ENCODE assay signal across 8 cellular contexts in the genomic region with DNA sequence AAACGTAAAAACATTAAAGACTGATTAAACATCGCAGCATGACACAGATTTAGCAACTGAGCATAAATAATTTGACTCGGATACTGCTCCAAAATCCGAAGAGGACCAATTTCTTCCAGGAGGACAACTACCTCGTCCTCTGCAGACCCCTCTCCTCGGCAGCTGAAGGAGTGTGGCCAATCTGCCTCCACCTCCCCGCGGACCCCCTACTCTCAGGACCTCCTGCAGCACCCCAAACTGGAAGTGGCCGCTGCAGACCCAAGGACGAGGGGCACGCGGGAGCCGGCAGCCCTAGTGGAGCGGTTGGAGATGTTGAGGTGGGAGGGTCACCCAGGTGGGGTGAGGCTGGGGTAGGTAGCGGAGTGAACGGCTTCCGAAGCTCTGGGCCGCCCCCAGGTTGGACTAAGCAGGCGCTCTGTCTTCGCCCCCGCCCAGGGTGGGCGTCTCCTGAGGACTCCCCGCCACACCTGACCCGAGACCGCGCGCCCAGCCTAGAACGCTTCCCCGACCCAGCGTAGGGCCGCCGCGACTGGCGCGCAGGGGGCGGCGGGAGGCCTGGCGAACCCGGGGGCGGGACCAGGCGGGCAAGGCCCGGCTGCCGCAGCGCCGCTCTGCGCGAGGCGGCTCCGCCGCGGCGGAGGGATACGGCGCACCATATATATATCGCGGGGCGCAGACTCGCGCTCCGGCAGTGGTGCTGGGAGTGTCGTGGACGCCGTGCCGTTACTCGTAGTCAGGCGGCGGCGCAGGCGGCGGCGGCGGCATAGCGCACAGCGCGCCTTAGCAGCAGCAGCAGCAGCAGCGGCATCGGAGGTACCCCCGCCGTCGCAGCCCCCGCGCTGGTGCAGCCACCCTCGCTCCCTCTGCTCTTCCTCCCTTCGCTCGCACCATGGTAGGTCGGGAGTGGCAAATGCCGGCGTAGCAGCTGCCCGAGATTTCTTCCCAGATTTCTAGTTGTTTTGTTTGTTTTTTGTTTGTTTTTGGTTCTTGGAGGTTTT. TPM values are rescaled to one million over a fixed set of nuclear protein-coding genes. Genes with fewer than 3 reads are reported as not detected.
DNase-seq lines count a peak whose midpoint lies in the region; ATAC-seq and TF ChIP-seq lines count a peak whose summit lies in the region.

A gene (plus strand): TSS at position 688 of the 998 bp plus-strand sequence. CDS start 202 bp downstream, at position 890.

- intact Hi-C loops in left colon (cut with DNase I, micrococcal nuclease), result no loop called here

- peak; percentile 97 for DNase-seq in AG10803 (ENCODE audit: low read depth)
- peak; percentile 87 for DNase-seq in NCI-H510A (lab: John Stamatoyannopoulos, UW)
- DNase-seq in activated CD4-positive, alpha-beta T cell treated with anti-CD3 and anti-CD28 coated beads for 4 hours, result peak; percentile 95 to 96
- DNase-seq in left colon, result peak; percentile 92 to 96
- peak; percentile 95 to 98 for DNase-seq in stimulated activated CD4-positive, alpha-beta T cell treated with anti-CD3 and anti-CD28 coated beads, Interleukin-1b, Interleukin-23, amount 100 ng/mL, for 4 hours (ENCODE audit: low read depth in 2 of 2)

- TF ChIP-seq CTCF in AG10803 (conservative IDR thresholded peaks at IDR 0.05; ENCODE audit: low read length), result no peak

- H3K4me3 ChIP-seq in AG10803 (ENCODE audit: low read length), result peak within 1 kb of the TSS; percentile 96

- H3K27ac ChIP-seq in cingulate gyrus (ENCODE audit: low read depth, low read length), result peak within 1 kb of the TSS; percentile 96

- ATAC-seq in GM19023 (IDR thresholded peaks at IDR 0.05; ENCODE audit: unreplicated experiment), result peak; percentile 65
- peak; percentile 67 for ATAC-seq in HG03196 (IDR thresholded peaks at IDR 0.05; ENCODE audit: unreplicated experiment)
- peak; percentile 76 for ATAC-seq in left colon

RNA-seq across cellular contexts. Expression of the gene that starts here (rescaled TPM):
- total RNA-seq in left colon, result 100 to 1,000 TPM; 756 to 776 TPM

Comparison
In these comparisons a context has a peak if more than half of its experiments do, and no peak if none do; other contexts are left out.
1. Peak in every context shown above with its lines: DNase-seq, ATAC-seq, H3K4me3 ChIP-seq and H3K27ac ChIP-seq.